22 cellular contexts compared by ENCODE assay signal in genomic region chr10:61458031-61458430, GRCh38. TPM values are rescaled to one million over a fixed set of nuclear protein-coding genes. Genes with fewer than 3 reads are reported as not detected.
DNase-seq lines count a peak whose midpoint lies in the region; ATAC-seq, FAIRE-seq and TF ChIP-seq lines count a peak whose summit lies in the region.
"Had no signal": no experiment of that assay in that cellular context is flagged by ENCODE, and none has a peak within 500 bp of the region (broad histone marks: within the 10 kb centered on the region; RNA-seq: fewer than 3 reads in every experiment).

No MANE protein-coding gene starts in this region.

- H3K27ac ChIP-seq in thyroid gland (no peak overlapping the region), trophoblast cell (ENCODE audit: low read depth, low read length) (no peak overlapping the region)

- H3K23ac ChIP-seq in trophoblast cell (ENCODE audit: low read length), result no peak overlapping the region

- no peak overlapping the region for H3K4me2 ChIP-seq in trophoblast cell (ENCODE audit: low read length)
- H3K4me2 ChIP-seq: GM23338 had no signal

- H3K18ac ChIP-seq in trophoblast cell (ENCODE audit: low read length), result no peak overlapping the region

- H4K91ac ChIP-seq in trophoblast cell (ENCODE audit: low read depth, low read length), result no peak overlapping the region

- H4K12ac ChIP-seq in trophoblast cell (ENCODE audit: low read depth, low read length), result no peak overlapping the region

- no peak overlapping the region for H4K8ac ChIP-seq in trophoblast cell (ENCODE audit: low read depth, low read length)

- ATAC-seq in HG03280 (IDR thresholded peaks at IDR 0.05; ENCODE audit: unreplicated experiment), result no peak
- ATAC-seq: GM23338, HCT116 had no signal

- H3K9me3 ChIP-seq in thyroid gland (no peaks in the 10 kb centered on the region), trophoblast cell (ENCODE audit: insufficient read depth, low read depth, low read length) (no peaks in the 10 kb centered on the region)

- intact Hi-C loops in thyroid gland (cut with DNase I), result no loop called here

- no peak overlapping the region for H2BK5ac ChIP-seq in trophoblast cell (ENCODE audit: low read depth, low read length, poor library complexity)

- no peak overlapping the region for H3K9ac ChIP-seq in trophoblast cell (ENCODE audit: low read length)

- no peak for TF ChIP-seq CTCF in bronchial epithelial cell (IDR thresholded peaks at IDR 0.05; ENCODE audit: insufficient read depth, low read length, severe bottlenecking)
- TF ChIP-seq CTCF in thyroid gland (IDR thresholded peaks at IDR 0.05), result no peak

- H3K27me3 ChIP-seq in bronchial epithelial cell (ENCODE audit: control insufficient read depth, insufficient read depth, low read length) (peaks cover 3% of the 10 kb centered on the region), thyroid gland (no peaks in the 10 kb centered on the region), trophoblast cell (ENCODE audit: insufficient read depth, low read length) (peaks cover 8% of the 10 kb centered on the region)

- H3K4ac ChIP-seq in trophoblast cell (ENCODE audit: low read depth, low read length), result no peak overlapping the region

- no peak overlapping the region for H2AFZ ChIP-seq in trophoblast cell (ENCODE audit: insufficient read depth, low read length, poor library complexity)
- H2AFZ ChIP-seq: GM23338 had no signal

- no peak overlapping the region for H2BK12ac ChIP-seq in trophoblast cell (ENCODE audit: low read length)

- no peak for TF ChIP-seq POLR2A in thyroid gland (IDR thresholded peaks at IDR 0.05)

- H3K4me1 ChIP-seq in thyroid gland (peaks cover 21 to 23% of the 10 kb centered on the region in 2 donors), trophoblast cell (ENCODE audit: control insufficient read depth in 1 of 2, insufficient read depth in 2 of 2, low read length in 2 of 2) (peaks cover 4 to 7% of the 10 kb centered on the region in 2 experiments)

- H3K36me3 ChIP-seq in bronchial epithelial cell (ENCODE audit: control insufficient read depth, insufficient read depth, low read length), result no peaks in the 10 kb centered on the region
- H3K36me3 ChIP-seq in thyroid gland, result no peaks in the 10 kb centered on the region
- no peaks in the 10 kb centered on the region for H3K36me3 ChIP-seq in trophoblast cell (ENCODE audit: control insufficient read depth in 1 of 2, insufficient read depth in 2 of 2, low read length in 2 of 2)

- H3K79me1 ChIP-seq in trophoblast cell (ENCODE audit: low read length), result no peaks in the 10 kb centered on the region

- H3K79me2 ChIP-seq in trophoblast cell (ENCODE audit: control insufficient read depth, insufficient read depth, low read length, poor library complexity), result no peaks in the 10 kb centered on the region

- peak; percentile 28 for DNase-seq in NCI-H226
- no peak for DNase-seq in bronchial epithelial cell (ENCODE audit: low read depth)
- DNase-seq in thyroid gland, result peak; percentile 36 to 55
- no peak for DNase-seq in activated CD8-positive, alpha-beta memory T cell treated with anti-CD3 and anti-CD28 coated beads for 24 hours
- DNase-seq in trophoblast cell, result no peak
- DNase-seq: C1 segment of cervical spinal cord; Calu3; CD4-positive, alpha-beta memory T cell; COR-L47; DMS53; DMS79 treated with DMSO at 0.1 percent for 48 hours; GF-D8; H9 had no signal

- H3K4me3 ChIP-seq in bronchial epithelial cell (ENCODE audit: low read depth, low read length) (no peak overlapping the region), thyroid gland (replicated peaks in 1 of 3) (no peak overlapping the region), trophoblast cell (ENCODE audit: low read depth, low read length) (no peak overlapping the region)
- H3K4me3 ChIP-seq: GM23338 had no signal

- peak; percentile 60 for FAIRE-seq in bronchial epithelial cell (lab: Jason Lieb, UNC)
- FAIRE-seq: GM12891, GM18507 had no signal

- 31 to 43% methylated on average over 3 of the region's 3 CpGs for WGBS in thyroid gland, 2 donors
- WGBS in trophoblast cell (ENCODE audit: extremely low coverage, insufficient coverage, insufficient read length), result no CpG with 5 or more reads among the region's 3 CpGs

- H3K14ac ChIP-seq in trophoblast cell (ENCODE audit: low read length), result no peak overlapping the region

- no peak overlapping the region for H2AK5ac ChIP-seq in trophoblast cell (ENCODE audit: low read length)

- no peak overlapping the region for H2BK120ac ChIP-seq in trophoblast cell (ENCODE audit: insufficient read depth, low read length, poor library complexity)

RNA-seq across cellular contexts. Expression of gene TMEM26, which starts 4.8 kb away (rescaled TPM):
- total RNA-seq in bronchial epithelial cell (under 0.01 TPM in 1 of 2 replicates, not detected in the other), thyroid gland (under 1 TPM; 0.29 to 0.89 (median 0.54) TPM)
- not detected in 2 replicates for polyA plus RNA-seq in trophoblast cell (2013)
- total RNA-seq: A172; A673; Calu3; CD4-positive, alpha-beta memory T cell; Daoy; H4 had no signal
- polyA plus RNA-seq: CD4-positive, alpha-beta memory T cell had no signal

Comparison
In these comparisons a context has a peak if more than half of its experiments do, and no peak if none do; other contexts are left out.
1. DNase-seq: peak in NCI-H226 (single experiment) and thyroid gland (2 of 2); none in bronchial epithelial cell (single experiment), activated CD8-positive, alpha-beta memory T cell treated with anti-CD3 and anti-CD28 coated beads for 24 hours (single experiment) and trophoblast cell (0 of 2).